In genomic region chr1:150922519-150922975, GRCh38 we compare ENCODE assay signal across 8 cellular contexts. TPM values are rescaled to one million over a fixed set of nuclear protein-coding genes. Genes with fewer than 3 reads are reported as not detected.
DNase-seq lines count a peak whose midpoint lies in the region; ATAC-seq and TF ChIP-seq lines count a peak whose summit lies in the region.

No MANE protein-coding gene starts in this region.

- DNase-seq in AG08396 (ENCODE audit: low spot score) (peak; percentile 66), HL-60 (ENCODE audit: low read depth in 1 of 2, low spot score in 1 of 2) (peak; percentile 38 to 80), NCI-H82 treated with DMSO at 0.1 percent for 48 hours (lab: John Stamatoyannopoulos, UW; ENCODE audit: unreplicated experiment) (peak; percentile 84), ecto neural progenitor cell (ENCODE audit: low spot score) (peak; percentile 62), mesothelial cell of epicardium (ENCODE audit: low spot score in 2 of 2, unreplicated experiment in 2 of 2) (peak; percentile 42 to 63)
- peak; percentile 88 for DNase-seq in activated CD4-positive, alpha-beta memory T cell treated with anti-CD3 and anti-CD28 coated beads for 36 hours
- DNase-seq in stimulated activated CD8-positive, alpha-beta memory T cell treated with anti-CD3 and anti-CD28 coated beads, Interleukin-4, amount 100 ng/mL, for 1 hour (ENCODE audit: low read depth in 2 of 2, low spot score in 1 of 2): peak; percentile 55 to 59

- no peak overlapping the region for H3K4me3 ChIP-seq in HL-60 (replicated peaks; ENCODE audit: insufficient read depth, low read length)

- no peaks in the 10 kb centered on the region for H3K9me3 Mint-ChIP-seq in activated CD4-positive, alpha-beta memory T cell treated with anti-CD3 and anti-CD28 coated beads for 36 hours
- no peaks in the 10 kb centered on the region for H3K9me3 Mint-ChIP-seq in mesothelial cell of epicardium

- CTCF ChIA-PET in activated CD4-positive, alpha-beta memory T cell treated with anti-CD3 and anti-CD28 coated beads for 36 hours (lab: Charles Lee): interaction anchor here (0.6 to 2.1 kb wide), 30 partner anchors 10 to 362 kb away, joined by 3 to 14 read pairs (median 4); partner anchors contain the start of genes CTSK, CTXND2, GOLPH3L and MINDY1

- no peaks in the 10 kb centered on the region for H3K27me3 ChIP-seq in HL-60 (ENCODE audit: insufficient read depth, poor library complexity, severe bottlenecking)

- H3K36me3 Mint-ChIP-seq in activated CD4-positive, alpha-beta memory T cell treated with anti-CD3 and anti-CD28 coated beads for 36 hours: peaks cover 4% of the 10 kb centered on the region
- H3K36me3 Mint-ChIP-seq in mesothelial cell of epicardium: peaks cover 3% of the 10 kb centered on the region

- peak overlapping the region; percentile 42 for H3K27ac Mint-ChIP-seq in activated CD4-positive, alpha-beta memory T cell treated with anti-CD3 and anti-CD28 coated beads for 36 hours
- H3K27ac Mint-ChIP-seq in mesothelial cell of epicardium: peak overlapping the region; percentile 65

- TF ChIP-seq CTCF in HL-60 (IDR thresholded peaks at IDR 0.05; ENCODE audit: insufficient read depth, low read length) (peak; percentile 75), mesothelial cell of epicardium (IDR thresholded peaks at IDR 0.05; ENCODE audit: unreplicated experiment) (peak; percentile 69)

- H3K4me3 Mint-ChIP-seq in activated CD4-positive, alpha-beta memory T cell treated with anti-CD3 and anti-CD28 coated beads for 36 hours: peak overlapping the region; percentile 16
- no peak overlapping the region for H3K4me3 Mint-ChIP-seq in mesothelial cell of epicardium

- ATAC-seq in GM18867 (IDR thresholded peaks at IDR 0.05; ENCODE audit: unreplicated experiment): peak; percentile 41

- POLR2A ChIA-PET in activated CD4-positive, alpha-beta memory T cell treated with anti-CD3 and anti-CD28 coated beads for 36 hours (lab: Charles Lee): interaction anchor here (0.6 to 1.8 kb wide), 7 partner anchors 76 to 362 kb away, joined by 3 to 4 read pairs (median 3); partner anchors contain the start of gene MCL1

- H3K27me3 Mint-ChIP-seq in activated CD4-positive, alpha-beta memory T cell treated with anti-CD3 and anti-CD28 coated beads for 36 hours: no peaks in the 10 kb centered on the region
- no peaks in the 10 kb centered on the region for H3K27me3 Mint-ChIP-seq in mesothelial cell of epicardium (ENCODE audit: low read depth)

- no peak overlapping the region for H3K27ac ChIP-seq in HL-60 (replicated peaks)

- intact Hi-C loops in activated CD4-positive, alpha-beta memory T cell treated with anti-CD3 and anti-CD28 coated beads for 36 hours (cut with micrococcal nuclease): loop anchor here (1.0 to 5.0 kb wide), 10 partner anchors 32 to 360 kb away; partner anchors contain the start of genes ARNT, CTSS, ENSA and PRUNE1

- H3K4me1 Mint-ChIP-seq in activated CD4-positive, alpha-beta memory T cell treated with anti-CD3 and anti-CD28 coated beads for 36 hours (ENCODE audit: low read depth): peaks cover 16% of the 10 kb centered on the region
- peaks cover 12% of the 10 kb centered on the region for H3K4me1 Mint-ChIP-seq in mesothelial cell of epicardium

RNA-seq across cellular contexts. Expression of gene SETDB1, which starts 3.6 kb away (rescaled TPM):
- 10 to 100 TPM; 42.3 to 50.0 TPM for total RNA-seq in activated CD4-positive, alpha-beta memory T cell treated with anti-CD3 and anti-CD28 coated beads for 36 hours
- 101 to 103 TPM (median 101 TPM) in 3 replicates for total RNA-seq in mesothelial cell of epicardium

RNA-seq across cellular contexts. Expression of gene CTXND2, which starts 35.6 kb away (rescaled TPM):
- total RNA-seq in activated CD4-positive, alpha-beta memory T cell treated with anti-CD3 and anti-CD28 coated beads for 36 hours: not detected
- total RNA-seq in mesothelial cell of epicardium: not detected in 3 replicates

RNA-seq across cellular contexts. Expression of gene ARNT, which starts 46.1 kb away (rescaled TPM):
- 10 to 100 TPM; 31.1 to 32.3 TPM for total RNA-seq in activated CD4-positive, alpha-beta memory T cell treated with anti-CD3 and anti-CD28 coated beads for 36 hours
- total RNA-seq in mesothelial cell of epicardium: 56.1 to 58.4 TPM (median 57.3 TPM) in 3 replicates

RNA-seq across cellular contexts. Expression of gene CERS2, which starts 52.1 kb away (rescaled TPM):
- total RNA-seq in activated CD4-positive, alpha-beta memory T cell treated with anti-CD3 and anti-CD28 coated beads for 36 hours: 100 to 1,000 TPM; 153 to 160 TPM
- 127 to 137 TPM (median 132 TPM) in 3 replicates for total RNA-seq in mesothelial cell of epicardium

RNA-seq across cellular contexts. Expression of gene ANXA9, which starts 59.5 kb away (rescaled TPM):
- under 1 TPM in 1 of 2 experiments, not detected in 1; 0.19 TPM for total RNA-seq in activated CD4-positive, alpha-beta memory T cell treated with anti-CD3 and anti-CD28 coated beads for 36 hours
- 1.2 TPM in 3 replicates for total RNA-seq in mesothelial cell of epicardium
